Comparison of ENCODE assay signal across 8 cellular contexts in the genomic region with DNA sequence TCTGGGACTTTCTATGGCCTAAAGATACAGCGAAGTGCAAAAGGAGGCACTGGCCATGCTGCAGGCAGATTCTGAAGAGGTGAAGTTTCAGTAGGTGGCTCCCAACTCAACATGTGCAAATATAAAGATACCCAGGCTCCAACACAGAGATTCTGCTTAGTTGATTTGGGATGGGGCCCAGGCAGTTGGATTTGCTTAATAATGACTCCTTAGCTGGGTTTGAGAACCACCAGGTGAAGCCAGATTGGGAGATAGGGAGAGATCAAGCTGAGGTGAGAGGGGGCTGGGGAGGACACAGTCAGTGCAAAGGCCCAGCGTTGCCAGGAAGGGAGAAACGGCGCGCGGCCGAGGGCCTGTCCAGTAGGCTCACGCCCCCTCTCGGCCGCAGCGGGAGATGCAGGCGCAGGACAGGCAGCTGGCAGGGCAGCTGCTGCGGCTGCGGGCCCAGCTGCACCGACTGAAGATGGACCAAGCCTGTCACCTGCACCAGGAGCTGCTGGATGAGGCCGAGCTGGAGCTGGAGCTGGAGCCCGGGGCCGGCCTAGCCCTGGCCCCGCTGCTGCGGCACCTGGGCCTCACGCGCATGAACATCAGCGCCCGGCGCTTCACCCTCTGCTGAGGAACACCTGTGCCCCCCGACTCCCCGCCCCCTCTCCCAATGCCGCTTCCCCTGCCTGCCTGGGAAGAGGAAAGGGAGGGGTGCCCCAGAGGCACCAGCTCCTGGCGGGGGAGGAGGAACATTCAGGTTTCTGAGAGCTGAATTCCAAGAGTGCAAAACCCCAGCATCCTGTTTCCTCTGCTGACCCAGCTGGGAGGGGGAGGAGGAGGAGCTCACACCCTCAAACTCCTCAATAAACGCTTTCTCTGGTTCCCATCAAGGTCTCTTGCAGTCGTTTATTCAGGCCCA. TPM values are rescaled to one million over a fixed set of nuclear protein-coding genes. Genes with fewer than 3 reads are reported as not detected.
DNase-seq lines count a peak whose midpoint lies in the region; ATAC-seq and TF ChIP-seq lines count a peak whose summit lies in the region.

No MANE protein-coding gene starts in this region.

- peak overlapping the region; percentile 98 for H3K27ac ChIP-seq in DND-41 (ENCODE audit: low read length)
- no peak overlapping the region for H3K27ac ChIP-seq in osteoblast (ENCODE audit: low read depth, low read length)

- ATAC-seq in DND-41 (ENCODE audit: insufficient read depth, low read depth) (peak; percentile 16), HG03565 (IDR thresholded peaks at IDR 0.05; ENCODE audit: unreplicated experiment) (no peak)

- H3K27me3 ChIP-seq in DND-41 (ENCODE audit: insufficient read depth, low read length, poor library complexity) (no peaks in the 10 kb centered on the region), osteoblast (ENCODE audit: insufficient read depth, low read length) (peaks cover 4% of the 10 kb centered on the region)

- peak overlapping the region; percentile 70 for H3K9ac ChIP-seq in DND-41 (ENCODE audit: low read depth, low read length)

- no peaks in the 10 kb centered on the region for H3K27me3 Mint-ChIP-seq in activated T-helper 1 cell treated with anti-CD3 and anti-CD28 coated beads, Interleukin-12 subunit alpha, Interleukin-12 subunit beta, Interleukin-2, Interleukin-4 antibody, amounts not matched to agents 30 ng/mL and 10 ng/mL and 1 ng/mL, durations not matched to agents 14 hours and 24 hours and 36 hours (ENCODE audit: insufficient read depth)
- peaks cover 5% of the 10 kb centered on the region for H3K27me3 Mint-ChIP-seq in type B pancreatic cell

- no peaks in the 10 kb centered on the region for H3K9me3 ChIP-seq in DND-41 (ENCODE audit: insufficient read depth, low read length, severe bottlenecking)
- no peaks in the 10 kb centered on the region for H3K9me3 ChIP-seq in osteoblast (ENCODE audit: low read depth, low read length)

- peaks cover 25% of the 10 kb centered on the region for H3K79me2 ChIP-seq in DND-41 (ENCODE audit: insufficient read depth, low read length)
- no peaks in the 10 kb centered on the region for H3K79me2 ChIP-seq in osteoblast (ENCODE audit: insufficient read depth, low read length)

- peaks cover 14% of the 10 kb centered on the region for H3K36me3 Mint-ChIP-seq in activated T-helper 1 cell treated with anti-CD3 and anti-CD28 coated beads, Interleukin-12 subunit alpha, Interleukin-12 subunit beta, Interleukin-2, Interleukin-4 antibody, amounts not matched to agents 30 ng/mL and 10 ng/mL and 1 ng/mL, durations not matched to agents 14 hours and 24 hours and 36 hours (ENCODE audit: low read depth)
- H3K36me3 Mint-ChIP-seq in type B pancreatic cell: no peaks in the 10 kb centered on the region

- no peaks in the 10 kb centered on the region for H3K9me3 Mint-ChIP-seq in activated T-helper 1 cell treated with anti-CD3 and anti-CD28 coated beads, Interleukin-12 subunit alpha, Interleukin-12 subunit beta, Interleukin-2, Interleukin-4 antibody, amounts not matched to agents 30 ng/mL and 10 ng/mL and 1 ng/mL, durations not matched to agents 14 hours and 24 hours and 36 hours
- no peaks in the 10 kb centered on the region for H3K9me3 Mint-ChIP-seq in type B pancreatic cell

- H3K4me1 ChIP-seq in DND-41 (ENCODE audit: insufficient read depth, low read length) (peaks cover 63% of the 10 kb centered on the region), osteoblast (ENCODE audit: insufficient read depth, low read length) (peaks cover 18% of the 10 kb centered on the region)

- H2AFZ ChIP-seq in DND-41 (ENCODE audit: low read depth, low read length) (peak overlapping the region; percentile 28; the same call in 1 of the 2 replicates), osteoblast (ENCODE audit: low read length) (peak overlapping the region; percentile 11)

- peak overlapping the region; percentile 95 for H3K27ac Mint-ChIP-seq in activated T-helper 1 cell treated with anti-CD3 and anti-CD28 coated beads, Interleukin-12 subunit alpha, Interleukin-12 subunit beta, Interleukin-2, Interleukin-4 antibody, amounts not matched to agents 30 ng/mL and 10 ng/mL and 1 ng/mL, durations not matched to agents 14 hours and 24 hours and 36 hours
- no peak overlapping the region for H3K27ac Mint-ChIP-seq in type B pancreatic cell

- H3K36me3 ChIP-seq in DND-41 (ENCODE audit: insufficient read depth, low read length) (no peaks in the 10 kb centered on the region; the same call in 1 of the 2 replicates), osteoblast (ENCODE audit: insufficient read depth, low read length) (no peaks in the 10 kb centered on the region)

- TF ChIP-seq CTCF in DND-41 (IDR thresholded peaks at IDR 0.05; ENCODE audit: borderline replicate concordance, extremely low read depth, low read length, poor library complexity, severe bottlenecking): peak; percentile 48
- TF ChIP-seq CTCF in foreskin fibroblast (IDR thresholded peaks at IDR 0.05; ENCODE audit: low read depth, low read length): peak; percentile 85
- TF ChIP-seq CTCF in osteoblast (IDR thresholded peaks at IDR 0.05; ENCODE audit: extremely low read depth, low read depth, low read length): peak; percentile 71
- peak; percentile 92 for TF ChIP-seq CTCF in type B pancreatic cell (conservative IDR thresholded peaks at IDR 0.05)

- peaks cover 51% of the 10 kb centered on the region for H3K4me1 Mint-ChIP-seq in activated T-helper 1 cell treated with anti-CD3 and anti-CD28 coated beads, Interleukin-12 subunit alpha, Interleukin-12 subunit beta, Interleukin-2, Interleukin-4 antibody, amounts not matched to agents 30 ng/mL and 10 ng/mL and 1 ng/mL, durations not matched to agents 14 hours and 24 hours and 36 hours (ENCODE audit: low read depth)
- H3K4me1 Mint-ChIP-seq in type B pancreatic cell (ENCODE audit: unreplicated experiment): peaks cover 16% of the 10 kb centered on the region

- DNase-seq in DND-41 (peak; percentile 86), HT1080 (ENCODE audit: low read depth) (peak; percentile 63), OCI-M1 (lab: John Stamatoyannopoulos, UW) (peak; percentile 73), foreskin fibroblast (peak; percentile 59 to 84), osteoblast (ENCODE audit: insufficient read length, low spot score, missing footprints) (peak; percentile 95), type B pancreatic cell (ENCODE audit: extremely low spot score, unreplicated experiment) (peak; percentile 86)
- peak; percentile 73 for DNase-seq in activated T-helper 1 cell treated with anti-CD3 and anti-CD28 coated beads, Interleukin-12 subunit alpha, Interleukin-12 subunit beta, Interleukin-2, Interleukin-4 antibody, amounts not matched to agents 30 ng/mL and 10 ng/mL and 1 ng/mL, durations not matched to agents 14 hours and 24 hours and 36 hours (ENCODE audit: low spot score)

- H3K4me2 ChIP-seq in DND-41 (ENCODE audit: insufficient read depth, low read length) (peak overlapping the region; percentile 41), osteoblast (ENCODE audit: insufficient read depth, low read length) (peak overlapping the region; percentile 62)

- peak overlapping the region; percentile 46 for H3K4me3 Mint-ChIP-seq in activated T-helper 1 cell treated with anti-CD3 and anti-CD28 coated beads, Interleukin-12 subunit alpha, Interleukin-12 subunit beta, Interleukin-2, Interleukin-4 antibody, amounts not matched to agents 30 ng/mL and 10 ng/mL and 1 ng/mL, durations not matched to agents 14 hours and 24 hours and 36 hours
- peak overlapping the region; percentile 65 for H3K4me3 Mint-ChIP-seq in type B pancreatic cell

- H4K20me1 ChIP-seq in DND-41 (ENCODE audit: insufficient read depth, low read length) (no peaks in the 10 kb centered on the region), osteoblast (ENCODE audit: insufficient read depth, low read length) (no peaks in the 10 kb centered on the region)

- intact Hi-C loops in activated T-helper 1 cell treated with anti-CD3 and anti-CD28 coated beads, Interleukin-12 subunit alpha, Interleukin-12 subunit beta, Interleukin-2, Interleukin-4 antibody, amounts not matched to agents 30 ng/mL and 10 ng/mL and 1 ng/mL, durations not matched to agents 14 hours and 24 hours and 36 hours (cut with micrococcal nuclease): loop anchor here (1.0 kb wide), 3 partner anchors 8 to 44 kb away; partner anchors contain the start of gene HDAC1

- H3K4me3 ChIP-seq in DND-41 (ENCODE audit: low read depth in 1 of 2, low read length in 2 of 2): no peak overlapping the region; a peak in 1 of 4 replicates
- no peak overlapping the region for H3K4me3 ChIP-seq in foreskin fibroblast (ENCODE audit: low read depth in 1 of 2, low read length in 2 of 2)
- H3K4me3 ChIP-seq in osteoblast (ENCODE audit: insufficient read depth, low read length): peak overlapping the region; percentile 35

RNA-seq across cellular contexts. Expression of gene FAM167B, which starts 1.2 kb away (rescaled TPM):
- total RNA-seq in HT1080 (2014; rRNA removed; shearing (Covaris generic)): 0.17 and 0.95 TPM in 2 replicates
- 1.3 and 1.4 TPM in 2 replicates for polyA plus RNA-seq in HT1080 (2015; cell fraction: cytosol; rRNA removed)
- 1.4 TPM in 2 replicates for polyA plus RNA-seq in HT1080 (2015; cell fraction: nucleus; rRNA removed)
- total RNA-seq in activated T-helper 1 cell treated with anti-CD3 and anti-CD28 coated beads, Interleukin-12 subunit alpha, Interleukin-12 subunit beta, Interleukin-2, Interleukin-4 antibody, amounts not matched to agents 30 ng/mL and 10 ng/mL and 1 ng/mL, durations not matched to agents 14 hours and 24 hours and 36 hours: 0.57 and 0.61 TPM in 2 replicates
- total RNA-seq in osteoblast (2.5 and 4.4 TPM in 2 replicates), type B pancreatic cell (ENCODE audit: low replicate concordance) (1.4 and 2.1 TPM in 2 replicates)

RNA-seq across cellular contexts. Expression of gene LCK, which starts 2.8 kb away (rescaled TPM):
- 0.16 TPM in 1 of 2 replicates, not detected in the other for total RNA-seq in HT1080 (2014; rRNA removed; shearing (Covaris generic))
- 0.07 and 0.23 TPM in 2 replicates for polyA plus RNA-seq in HT1080 (2015; cell fraction: cytosol; rRNA removed)
- polyA plus RNA-seq in HT1080 (2015; cell fraction: nucleus; rRNA removed): 0.15 and 0.16 TPM in 2 replicates
- total RNA-seq in activated T-helper 1 cell treated with anti-CD3 and anti-CD28 coated beads, Interleukin-12 subunit alpha, Interleukin-12 subunit beta, Interleukin-2, Interleukin-4 antibody, amounts not matched to agents 30 ng/mL and 10 ng/mL and 1 ng/mL, durations not matched to agents 14 hours and 24 hours and 36 hours: 269 and 281 TPM in 2 replicates
- total RNA-seq in osteoblast: 0.29 TPM in 1 of 2 replicates, not detected in the other
- not detected in 2 replicates for total RNA-seq in type B pancreatic cell (ENCODE audit: low replicate concordance)

RNA-seq across cellular contexts. Expression of gene EIF3I, which starts 26.0 kb away (rescaled TPM):
- 640 and 670 TPM in 2 replicates for total RNA-seq in HT1080 (2014; rRNA removed; shearing (Covaris generic))
- polyA plus RNA-seq in HT1080 (2015; cell fraction: cytosol; rRNA removed): 524 and 565 TPM in 2 replicates
- polyA plus RNA-seq in HT1080 (2015; cell fraction: nucleus; rRNA removed): 271 and 341 TPM in 2 replicates
- 297 TPM in 2 replicates for total RNA-seq in activated T-helper 1 cell treated with anti-CD3 and anti-CD28 coated beads, Interleukin-12 subunit alpha, Interleukin-12 subunit beta, Interleukin-2, Interleukin-4 antibody, amounts not matched to agents 30 ng/mL and 10 ng/mL and 1 ng/mL, durations not matched to agents 14 hours and 24 hours and 36 hours
- 253 and 255 TPM in 2 replicates for total RNA-seq in osteoblast
- 162 and 179 TPM in 2 replicates for total RNA-seq in type B pancreatic cell (ENCODE audit: low replicate concordance)

RNA-seq across cellular contexts. Expression of gene TMEM234, which starts 26.1 kb away (rescaled TPM):
- 15.6 and 17.2 TPM in 2 replicates for total RNA-seq in HT1080 (2014; rRNA removed; shearing (Covaris generic))
- polyA plus RNA-seq in HT1080 (2015; cell fraction: cytosol; rRNA removed): 12.8 and 13.5 TPM in 2 replicates
- polyA plus RNA-seq in HT1080 (2015; cell fraction: nucleus; rRNA removed): 49.7 and 56.9 TPM in 2 replicates
- total RNA-seq in activated T-helper 1 cell treated with anti-CD3 and anti-CD28 coated beads, Interleukin-12 subunit alpha, Interleukin-12 subunit beta, Interleukin-2, Interleukin-4 antibody, amounts not matched to agents 30 ng/mL and 10 ng/mL and 1 ng/mL, durations not matched to agents 14 hours and 24 hours and 36 hours: 13.5 and 15.0 TPM in 2 replicates
- 21.5 and 24.2 TPM in 2 replicates for total RNA-seq in osteoblast
- 33.9 and 35.4 TPM in 2 replicates for total RNA-seq in type B pancreatic cell (ENCODE audit: low replicate concordance)

RNA-seq across cellular contexts. Expression of gene DCDC2B, which starts 39.3 kb away (rescaled TPM):
- total RNA-seq in HT1080 (2014; rRNA removed; shearing (Covaris generic)): not detected in 2 replicates
- polyA plus RNA-seq in HT1080 (2015; cell fraction: cytosol; rRNA removed): not detected in 2 replicates
- not detected in 2 replicates for polyA plus RNA-seq in HT1080 (2015; cell fraction: nucleus; rRNA removed)
- total RNA-seq in activated T-helper 1 cell treated with anti-CD3 and anti-CD28 coated beads, Interleukin-12 subunit alpha, Interleukin-12 subunit beta, Interleukin-2, Interleukin-4 antibody, amounts not matched to agents 30 ng/mL and 10 ng/mL and 1 ng/mL, durations not matched to agents 14 hours and 24 hours and 36 hours: 0.15 TPM in 1 of 2 replicates, not detected in the other
- total RNA-seq in osteoblast (under 0.01 TPM in 1 of 2 replicates, not detected in the other), type B pancreatic cell (ENCODE audit: low replicate concordance) (not detected in 2 replicates)

Comparison
In these comparisons a context has a peak if more than half of its experiments do, and no peak if none do; other contexts are left out.
1. RNA of gene LCK, which starts 2.8 kb away (total RNA-seq): 269 to 281 TPM in activated T-helper 1 cell treated with anti-CD3 and anti-CD28 coated beads, Interleukin-12 subunit alpha, Interleukin-12 subunit beta, Interleukin-2, Interleukin-4 antibody, amounts not matched to agents 30 ng/mL and 10 ng/mL and 1 ng/mL, durations not matched to agents 14 hours and 24 hours and 36 hours; 0.16 TPM in HT1080, 0.29 TPM in osteoblast and not detected in type B pancreatic cell; every median in the first group is over 100 times any median in the second.
2. Peak in every context shown above with its lines, with median percentiles within 50 percentile points of each other: DNase-seq and CTCF ChIP-seq.